1 cellular context compared by ENCODE assay signal in the genomic region with DNA sequence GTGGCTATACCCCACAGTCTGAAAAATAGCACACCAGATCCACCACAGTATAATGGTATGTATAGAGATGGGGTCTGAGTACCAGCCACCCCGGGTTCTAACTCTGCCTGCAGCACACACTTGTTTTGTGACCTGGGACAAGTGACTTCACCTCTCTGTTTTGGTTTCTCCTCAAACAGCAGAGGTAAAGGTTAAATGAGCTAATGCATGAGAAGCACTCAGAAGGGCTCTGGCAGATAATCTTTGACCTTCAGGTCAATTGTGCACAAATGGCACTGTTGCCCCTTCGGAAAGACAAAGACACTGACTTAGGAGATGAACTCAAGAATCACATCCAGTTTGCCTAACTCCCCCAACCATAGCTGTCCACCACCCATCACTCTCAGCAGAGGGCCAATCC.
TF ChIP-seq lines count a peak whose summit lies in the region.

No MANE protein-coding gene starts in this region.

TF ChIP-seq in WTC11, 78 proteins besides CTCF, POLR2A, EP300 and RAD21 (continued from another document):
- TF ChIP-seq, protein P1, sequence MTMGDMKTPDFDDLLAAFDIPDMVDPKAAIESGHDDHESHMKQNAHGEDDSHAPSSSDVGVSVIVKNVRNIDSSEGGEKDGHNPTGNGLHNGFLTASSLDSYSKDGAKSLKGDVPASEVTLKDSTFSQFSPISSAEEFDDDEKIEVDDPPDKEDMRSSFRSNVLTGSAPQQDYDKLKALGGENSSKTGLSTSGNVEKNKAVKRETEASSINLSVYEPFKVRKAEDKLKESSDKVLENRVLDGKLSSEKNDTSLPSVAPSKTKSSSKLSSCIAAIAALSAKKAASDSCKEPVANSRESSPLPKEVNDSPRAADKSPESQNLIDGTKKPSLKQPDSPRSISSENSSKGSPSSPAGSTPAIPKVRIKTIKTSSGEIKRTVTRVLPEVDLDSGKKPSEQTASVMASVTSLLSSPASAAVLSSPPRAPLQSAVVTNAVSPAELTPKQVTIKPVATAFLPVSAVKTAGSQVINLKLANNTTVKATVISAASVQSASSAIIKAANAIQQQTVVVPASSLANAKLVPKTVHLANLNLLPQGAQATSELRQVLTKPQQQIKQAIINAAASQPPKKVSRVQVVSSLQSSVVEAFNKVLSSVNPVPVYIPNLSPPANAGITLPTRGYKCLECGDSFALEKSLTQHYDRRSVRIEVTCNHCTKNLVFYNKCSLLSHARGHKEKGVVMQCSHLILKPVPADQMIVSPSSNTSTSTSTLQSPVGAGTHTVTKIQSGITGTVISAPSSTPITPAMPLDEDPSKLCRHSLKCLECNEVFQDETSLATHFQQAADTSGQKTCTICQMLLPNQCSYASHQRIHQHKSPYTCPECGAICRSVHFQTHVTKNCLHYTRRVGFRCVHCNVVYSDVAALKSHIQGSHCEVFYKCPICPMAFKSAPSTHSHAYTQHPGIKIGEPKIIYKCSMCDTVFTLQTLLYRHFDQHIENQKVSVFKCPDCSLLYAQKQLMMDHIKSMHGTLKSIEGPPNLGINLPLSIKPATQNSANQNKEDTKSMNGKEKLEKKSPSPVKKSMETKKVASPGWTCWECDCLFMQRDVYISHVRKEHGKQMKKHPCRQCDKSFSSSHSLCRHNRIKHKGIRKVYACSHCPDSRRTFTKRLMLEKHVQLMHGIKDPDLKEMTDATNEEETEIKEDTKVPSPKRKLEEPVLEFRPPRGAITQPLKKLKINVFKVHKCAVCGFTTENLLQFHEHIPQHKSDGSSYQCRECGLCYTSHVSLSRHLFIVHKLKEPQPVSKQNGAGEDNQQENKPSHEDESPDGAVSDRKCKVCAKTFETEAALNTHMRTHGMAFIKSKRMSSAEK (CRISPR knock-in tag; IDR thresholded peaks at IDR 0.05; ENCODE audit: borderline replicate concordance): no peak
- TF ChIP-seq ZNF423 (CRISPR knock-in tag; IDR thresholded peaks at IDR 0.05) (no peak), CBFB (CRISPR knock-in tag; IDR thresholded peaks at IDR 0.05; ENCODE audit: low read depth) (no peak), TP53 (CRISPR knock-in tag; IDR thresholded peaks at IDR 0.05) (no peak), JAZF1 (CRISPR knock-in tag; IDR thresholded peaks at IDR 0.05) (no peak)
- TF ChIP-seq, protein P2, sequence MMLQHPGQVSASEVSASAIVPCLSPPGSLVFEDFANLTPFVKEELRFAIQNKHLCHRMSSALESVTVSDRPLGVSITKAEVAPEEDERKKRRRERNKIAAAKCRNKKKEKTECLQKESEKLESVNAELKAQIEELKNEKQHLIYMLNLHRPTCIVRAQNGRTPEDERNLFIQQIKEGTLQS (CRISPR knock-in tag; conservative IDR thresholded peaks at IDR 0.05): no peak
- TF ChIP-seq, protein P3, sequence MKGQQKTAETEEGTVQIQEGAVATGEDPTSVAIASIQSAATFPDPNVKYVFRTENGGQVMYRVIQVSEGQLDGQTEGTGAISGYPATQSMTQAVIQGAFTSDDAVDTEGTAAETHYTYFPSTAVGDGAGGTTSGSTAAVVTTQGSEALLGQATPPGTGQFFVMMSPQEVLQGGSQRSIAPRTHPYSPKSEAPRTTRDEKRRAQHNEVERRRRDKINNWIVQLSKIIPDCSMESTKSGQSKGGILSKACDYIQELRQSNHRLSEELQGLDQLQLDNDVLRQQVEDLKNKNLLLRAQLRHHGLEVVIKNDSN (CRISPR knock-in tag; IDR thresholded peaks at IDR 0.05): no peak
- TF ChIP-seq, protein P4, sequence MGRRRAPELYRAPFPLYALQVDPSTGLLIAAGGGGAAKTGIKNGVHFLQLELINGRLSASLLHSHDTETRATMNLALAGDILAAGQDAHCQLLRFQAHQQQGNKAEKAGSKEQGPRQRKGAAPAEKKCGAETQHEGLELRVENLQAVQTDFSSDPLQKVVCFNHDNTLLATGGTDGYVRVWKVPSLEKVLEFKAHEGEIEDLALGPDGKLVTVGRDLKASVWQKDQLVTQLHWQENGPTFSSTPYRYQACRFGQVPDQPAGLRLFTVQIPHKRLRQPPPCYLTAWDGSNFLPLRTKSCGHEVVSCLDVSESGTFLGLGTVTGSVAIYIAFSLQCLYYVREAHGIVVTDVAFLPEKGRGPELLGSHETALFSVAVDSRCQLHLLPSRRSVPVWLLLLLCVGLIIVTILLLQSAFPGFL (CRISPR knock-in tag; IDR thresholded peaks at IDR 0.05; ENCODE audit: borderline replicate concordance): no peak
